1 cellular context compared by ENCODE assay signal in the genomic region with DNA sequence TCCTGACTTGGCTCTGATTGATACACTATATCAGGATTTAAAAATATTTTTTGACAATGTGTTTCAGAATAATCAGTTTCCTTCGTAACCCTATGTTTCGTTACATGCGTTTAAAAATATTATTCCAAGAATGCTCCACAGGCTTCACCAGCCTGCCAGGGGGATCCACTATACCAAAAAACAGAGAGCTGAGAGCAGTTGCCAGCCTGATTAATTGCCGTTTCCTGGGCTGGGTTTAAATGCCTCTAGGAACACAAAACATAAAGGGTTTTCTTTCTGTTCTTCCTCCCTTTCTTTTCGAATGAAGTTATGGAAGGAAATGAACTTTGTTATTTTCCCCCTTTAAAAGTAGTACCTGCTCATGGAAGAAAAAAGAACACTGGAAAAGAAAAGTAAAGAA.
TF ChIP-seq lines count a peak whose summit lies in the region.

No MANE protein-coding gene starts in this region.

TF ChIP-seq in IMR-90, 13 proteins besides CTCF, POLR2A, EP300 and RAD21 (continued from another document):
- TF ChIP-seq MAZ (IDR thresholded peaks at IDR 0.05; ENCODE audit: borderline replicate concordance, low read depth, low read length): no peak
- TF ChIP-seq, protein P1, sequence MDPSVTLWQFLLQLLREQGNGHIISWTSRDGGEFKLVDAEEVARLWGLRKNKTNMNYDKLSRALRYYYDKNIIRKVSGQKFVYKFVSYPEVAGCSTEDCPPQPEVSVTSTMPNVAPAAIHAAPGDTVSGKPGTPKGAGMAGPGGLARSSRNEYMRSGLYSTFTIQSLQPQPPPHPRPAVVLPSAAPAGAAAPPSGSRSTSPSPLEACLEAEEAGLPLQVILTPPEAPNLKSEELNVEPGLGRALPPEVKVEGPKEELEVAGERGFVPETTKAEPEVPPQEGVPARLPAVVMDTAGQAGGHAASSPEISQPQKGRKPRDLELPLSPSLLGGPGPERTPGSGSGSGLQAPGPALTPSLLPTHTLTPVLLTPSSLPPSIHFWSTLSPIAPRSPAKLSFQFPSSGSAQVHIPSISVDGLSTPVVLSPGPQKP (IDR thresholded peaks at IDR 0.05; ENCODE audit: borderline replicate concordance, low read depth, low read length): no peak
- no peak for TF ChIP-seq RCOR1 (IDR thresholded peaks at IDR 0.05; ENCODE audit: insufficient replicate concordance, low read length)
- TF ChIP-seq MXI1 (IDR thresholded peaks at IDR 0.05; ENCODE audit: borderline replicate concordance, low read depth, low read length): no peak
- TF ChIP-seq CEBPB (IDR thresholded peaks at IDR 0.05; ENCODE audit: low read depth, low read length): no peak
- no peak for TF ChIP-seq RFX5 (IDR thresholded peaks at IDR 0.05; ENCODE audit: low read depth, low read length)
